22 cellular contexts compared by ENCODE assay signal in the genomic region with DNA sequence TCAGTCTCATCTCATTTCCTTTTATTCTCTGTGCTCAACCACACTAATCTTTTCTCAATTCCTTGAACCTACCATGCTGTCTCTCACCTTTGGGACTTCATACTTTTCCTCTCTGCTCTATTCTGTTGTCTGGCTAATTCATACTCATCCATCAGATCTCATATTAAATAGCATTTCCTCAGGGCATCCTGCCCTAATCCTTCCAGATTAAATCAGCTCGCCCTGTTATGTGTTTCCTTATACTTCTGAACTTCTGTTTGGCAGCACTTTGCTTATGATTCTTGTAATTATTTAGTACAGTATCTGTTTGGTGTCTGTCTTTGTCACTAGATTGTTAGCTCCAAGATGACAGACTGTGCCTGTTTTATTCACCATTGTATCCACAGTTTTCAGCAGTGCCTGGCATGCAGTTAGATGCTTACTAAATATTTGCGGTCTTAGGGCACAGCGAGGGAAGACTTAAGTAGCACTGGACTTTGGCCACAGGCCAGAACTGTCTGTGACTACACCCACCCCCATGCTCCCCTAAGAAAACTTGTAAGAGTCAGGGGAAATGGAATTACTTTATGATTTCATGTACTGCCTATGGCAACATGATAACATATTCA. TPM values are rescaled to one million over a fixed set of nuclear protein-coding genes. Genes with fewer than 3 reads are reported as not detected.
DNase-seq lines count a peak whose midpoint lies in the region; ATAC-seq and TF ChIP-seq lines count a peak whose summit lies in the region.
"Had no signal": no experiment of that assay in that cellular context is flagged by ENCODE, and none has a peak within 500 bp of the region (broad histone marks: within the 10 kb centered on the region; RNA-seq: fewer than 3 reads in every experiment).

No MANE protein-coding gene starts in this region.

- H3K27me3 Mint-ChIP-seq in activated CD4-positive, alpha-beta T cell treated with anti-CD3 and anti-CD28 coated beads for 36 hours, result no peaks in the 10 kb centered on the region
- H3K27me3 Mint-ChIP-seq: activated naive CD8-positive, alpha-beta T cell treated with anti-CD3 and anti-CD28 coated beads for 36 hours; CD4-positive, alpha-beta T cell; central memory CD8-positive, alpha-beta T cell had no signal

- DNase-seq in A172 (ENCODE audit: low spot score) (peak; percentile 49), LNCaP clone FGC (ENCODE audit: low read depth) (peak; percentile 61), foreskin keratinocyte (no peak), Peyer's patch (no peak)
- no peak for DNase-seq in stimulated activated naive CD8-positive, alpha-beta T cell treated with anti-CD3 and anti-CD28 coated beads, Interleukin-15, Interleukin-2, amounts not matched to agents 100 U/mL and 50 U/mL, for 24 hours
- no peak for DNase-seq in activated CD4-positive, alpha-beta T cell treated with anti-CD3 and anti-CD28 coated beads for 36 hours
- DNase-seq: activated CD4-positive, alpha-beta T cell treated with anti-CD3 and anti-CD28 coated beads for 48 hours; activated naive CD8-positive, alpha-beta T cell treated with anti-CD3 and anti-CD28 coated beads for 36 hours; activated T-cell treated with anti-CD3 and anti-CD28 coated beads for 4 hours; CD4-positive, alpha-beta T cell; hypothalamus; KG1; NCI-H1694 treated with DMSO at 0.1 percent for 48 hours; NCI-H510A treated with DMSO at 0.1 percent for 48 hours; stimulated activated CD4-positive, alpha-beta T cell treated with anti-CD3 and anti-CD28 coated beads, Interleukin-2, amount 100 ng/mL, for 24 hours had no signal

- no peaks in the 10 kb centered on the region for H3K36me3 ChIP-seq in Peyer's patch
- H3K36me3 ChIP-seq: thoracic aorta had no signal

- POLR2A ChIA-PET in activated CD4-positive, alpha-beta T cell treated with anti-CD3 and anti-CD28 coated beads for 36 hours (lab: Charles Lee), result no interaction called here

- H3K9me3 Mint-ChIP-seq in activated CD4-positive, alpha-beta T cell treated with anti-CD3 and anti-CD28 coated beads for 36 hours (ENCODE audit: low read depth), result no peaks in the 10 kb centered on the region
- H3K9me3 Mint-ChIP-seq: activated naive CD8-positive, alpha-beta T cell treated with anti-CD3 and anti-CD28 coated beads for 36 hours; CD4-positive, alpha-beta T cell; central memory CD8-positive, alpha-beta T cell; neural crest cell had no signal

- intact Hi-C loops in activated CD4-positive, alpha-beta T cell treated with anti-CD3 and anti-CD28 coated beads for 36 hours (cut with DNase I, micrococcal nuclease), result loop anchor here in 1 of 2 experiments (2.0 kb wide), 1 partner anchor 112 kb away; no protein-coding TSS in a partner anchor

- H3K27me3 ChIP-seq in foreskin keratinocyte, result no peaks in the 10 kb centered on the region
- no peaks in the 10 kb centered on the region for H3K27me3 ChIP-seq in Peyer's patch

- no peak overlapping the region for H3K4me3 Mint-ChIP-seq in activated CD4-positive, alpha-beta T cell treated with anti-CD3 and anti-CD28 coated beads for 36 hours
- H3K4me3 Mint-ChIP-seq: activated naive CD8-positive, alpha-beta T cell treated with anti-CD3 and anti-CD28 coated beads for 36 hours; CD4-positive, alpha-beta T cell; central memory CD8-positive, alpha-beta T cell; neural crest cell had no signal

- H3K36me3 Mint-ChIP-seq in activated CD4-positive, alpha-beta T cell treated with anti-CD3 and anti-CD28 coated beads for 36 hours (ENCODE audit: low read depth), result no peaks in the 10 kb centered on the region
- H3K36me3 Mint-ChIP-seq: activated naive CD8-positive, alpha-beta T cell treated with anti-CD3 and anti-CD28 coated beads for 36 hours had no signal

- TF ChIP-seq POLR2A in Peyer's patch (IDR thresholded peaks at IDR 0.05), result no peak

- CTCF ChIA-PET in activated CD4-positive, alpha-beta T cell treated with anti-CD3 and anti-CD28 coated beads for 36 hours (lab: Charles Lee), result interaction anchor here (2.0 kb wide), 1 partner anchor 9 kb away, joined by 5 read pairs; the partner anchor contains the start of gene CAP1

- no peak for TF ChIP-seq CTCF in LNCaP clone FGC (IDR thresholded peaks at IDR 0.05; ENCODE audit: control insufficient read depth, extremely low read depth, insufficient read depth)
- TF ChIP-seq CTCF in VCaP (conservative IDR thresholded peaks at IDR 0.05), result no peak
- no peak for TF ChIP-seq CTCF in foreskin keratinocyte (conservative IDR thresholded peaks at IDR 0.05)
- no peak for TF ChIP-seq CTCF in Peyer's patch (IDR thresholded peaks at IDR 0.05)

- ATAC-seq in foreskin keratinocyte (no peak), GM18867 (IDR thresholded peaks at IDR 0.05; ENCODE audit: unreplicated experiment) (no peak)
- ATAC-seq in stimulated activated naive CD8-positive, alpha-beta T cell treated with anti-CD3 and anti-CD28 coated beads, Interleukin-15, Interleukin-2, amounts not matched to agents 100 U/mL and 50 U/mL, for 24 hours, result no peak
- no peak for ATAC-seq in activated CD4-positive, alpha-beta T cell treated with anti-CD3 and anti-CD28 coated beads for 36 hours
- ATAC-seq: A549, Right ventricle myocardium inferior had no signal

- H3K9me3 ChIP-seq in Peyer's patch, result no peaks in the 10 kb centered on the region
- H3K9me3 ChIP-seq: A549, thoracic aorta had no signal

- H3K4me3 ChIP-seq in LNCaP clone FGC (ENCODE audit: low read depth, low read length) (no peak overlapping the region), Peyer's patch (no peak overlapping the region)
- H3K4me3 ChIP-seq: A549, thoracic aorta had no signal

- H3K27ac Mint-ChIP-seq in activated CD4-positive, alpha-beta T cell treated with anti-CD3 and anti-CD28 coated beads for 36 hours, result no peak overlapping the region
- H3K27ac Mint-ChIP-seq: activated naive CD8-positive, alpha-beta T cell treated with anti-CD3 and anti-CD28 coated beads for 36 hours; CD4-positive, alpha-beta T cell had no signal

- H3K4me1 ChIP-seq in foreskin keratinocyte, result peaks cover 20% of the 10 kb centered on the region
- peaks cover 0 to 25% (median 0%) of the 10 kb centered on the region in 4 donors for H3K4me1 ChIP-seq in Peyer's patch
- H3K4me1 ChIP-seq: A549 had no signal

- H3K27ac ChIP-seq in VCaP, result peak overlapping the region; percentile 14; the same call in 1 of the 2 replicates
- peak overlapping the region; percentile 17 for H3K27ac ChIP-seq in foreskin keratinocyte
- peak overlapping the region in 2 of 4 donors; percentile 73 to 76 for H3K27ac ChIP-seq in Peyer's patch
- H3K27ac ChIP-seq: A549, thoracic aorta had no signal

- peaks cover 28% of the 10 kb centered on the region for H3K4me1 Mint-ChIP-seq in activated CD4-positive, alpha-beta T cell treated with anti-CD3 and anti-CD28 coated beads for 36 hours

RNA-seq across cellular contexts. Expression of gene CAP1, which starts 9.9 kb away (rescaled TPM):
- total RNA-seq in A172 (2014; rRNA removed; shearing (Covaris generic)), result 386 and 407 TPM in 2 replicates
- 787 and 894 TPM in 2 replicates for total RNA-seq in foreskin keratinocyte
- polyA plus RNA-seq in foreskin keratinocyte, result 440 and 451 TPM in 2 replicates
- 100 to 1,000 TPM; 527 to 553 TPM for total RNA-seq in activated CD4-positive, alpha-beta T cell treated with anti-CD3 and anti-CD28 coated beads for 36 hours
- total RNA-seq in Peyer's patch, result 100 to 1,000 TPM; 135 to 229 (median 182) TPM

Comparison
In these comparisons a context has a peak if more than half of its experiments do, and no peak if none do; other contexts are left out.
1. DNase-seq: peak in A172 (single experiment) and LNCaP clone FGC (single experiment); none in foreskin keratinocyte (0 of 2), stimulated activated naive CD8-positive, alpha-beta T cell treated with anti-CD3 and anti-CD28 coated beads, Interleukin-15, Interleukin-2, amounts not matched to agents 100 U/mL and 50 U/mL, for 24 hours (single experiment), activated CD4-positive, alpha-beta T cell treated with anti-CD3 and anti-CD28 coated beads for 36 hours (single experiment) and Peyer's patch (0 of 3).